In the genomic region with DNA sequence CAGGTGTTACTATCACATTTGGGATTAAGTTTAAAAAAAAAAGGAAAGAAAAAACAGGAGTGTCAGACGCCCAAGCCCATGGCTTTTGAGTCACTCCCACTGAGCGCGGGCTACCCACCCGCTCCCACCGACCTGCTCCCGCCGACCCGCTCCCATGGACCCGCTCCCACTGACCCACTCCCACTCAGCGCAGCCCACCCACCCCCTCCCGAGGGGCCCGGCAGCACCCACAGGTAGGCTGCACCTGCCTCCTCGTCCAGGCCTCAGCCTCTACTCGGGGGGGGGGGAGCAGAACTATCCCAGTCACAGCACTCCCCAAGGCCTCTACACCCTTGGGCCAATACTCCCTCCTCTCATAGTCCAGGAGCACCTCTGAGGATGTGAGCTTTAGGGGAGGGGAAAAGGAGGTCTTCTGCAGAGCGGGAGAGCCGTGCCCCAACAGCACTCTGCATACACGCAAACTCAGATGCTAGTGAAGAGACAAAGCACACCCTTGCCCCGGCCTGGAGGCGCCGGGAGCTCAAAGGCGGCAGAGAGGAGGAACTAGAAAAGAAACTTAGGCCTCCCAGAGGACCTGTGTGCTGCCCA, we compare ENCODE assay signal across 9 cellular contexts. TPM values are rescaled to one million over a fixed set of nuclear protein-coding genes. Genes with fewer than 3 reads are reported as not detected.
A peak's percentile ranks its signal among the peaks of the same experiment; 100 is the strongest.
DNase-seq lines count a peak whose midpoint lies in the region; ATAC-seq, FAIRE-seq and TF ChIP-seq lines count a peak whose summit lies in the region.
"Had no signal": no experiment of that assay in that cellular context is flagged by ENCODE, and none has a peak within 500 bp of the region (broad histone marks: within the 10 kb centered on the region; RNA-seq: fewer than 3 reads in every experiment).

No MANE protein-coding gene starts in this region.

- H3K36me3 ChIP-seq in left ventricle myocardium inferior: peaks cover 6% of the 10 kb centered on the region
- H3K36me3 ChIP-seq in astrocyte (ENCODE audit: insufficient read depth, low read length): no peaks in the 10 kb centered on the region
- peaks cover 0 to 10% of the 10 kb centered on the region in 2 donors for H3K36me3 ChIP-seq in muscle layer of duodenum (ENCODE audit: control insufficient read depth in 1 of 2, insufficient read depth in 2 of 2, low read length in 2 of 2)
- H3K36me3 ChIP-seq in upper lobe of left lung: peaks cover 0 to 9% (median 5%) of the 10 kb centered on the region in 4 donors

- H3K79me2 ChIP-seq in astrocyte (ENCODE audit: insufficient read depth, low read length): peaks cover 80% of the 10 kb centered on the region

- intact Hi-C loops in left ventricle myocardium inferior (cut with micrococcal nuclease) (no loop called here), Right ventricle myocardium superior (cut with DNase I) (no loop called here)

- H4K20me1 ChIP-seq in astrocyte (ENCODE audit: insufficient read depth, low read length): peaks cover 74% of the 10 kb centered on the region

- H3K4me2 ChIP-seq in astrocyte (ENCODE audit: low read length): peak overlapping the region; percentile 90

- H3K9me3 ChIP-seq in left ventricle myocardium inferior (replicated peaks): no peaks in the 10 kb centered on the region
- no peaks in the 10 kb centered on the region for H3K9me3 ChIP-seq in astrocyte (ENCODE audit: insufficient read depth, low read depth, low read length)
- H3K9me3 ChIP-seq in muscle layer of duodenum (ENCODE audit: control insufficient read depth in 1 of 2, low read length in 2 of 2): no peaks in the 10 kb centered on the region
- H3K9me3 ChIP-seq in upper lobe of left lung: no peaks in the 10 kb centered on the region

- no peaks in the 10 kb centered on the region for H3K27me3 Mint-ChIP-seq in astrocyte (ENCODE audit: low read depth, unreplicated experiment)

- 69 to 81% methylated on average over 16 to 20 of the region's 21 CpGs for WGBS in upper lobe of left lung, 2 donors

- H3K4me3 Mint-ChIP-seq in astrocyte (ENCODE audit: unreplicated experiment): peak overlapping the region; percentile 14

- no peak for TF ChIP-seq POLR2A in upper lobe of left lung (IDR thresholded peaks at IDR 0.05)

- TF ChIP-seq CTCF in left ventricle myocardium inferior (IDR thresholded peaks at IDR 0.05; ENCODE audit: borderline replicate concordance): no peak
- TF ChIP-seq CTCF in astrocyte (IDR thresholded peaks at IDR 0.05; ENCODE audit: insufficient read depth, low read depth, low read length): no peak
- no peak for TF ChIP-seq CTCF in upper lobe of left lung (IDR thresholded peaks at IDR 0.05)

- peaks cover 3% of the 10 kb centered on the region for H3K36me3 Mint-ChIP-seq in astrocyte (ENCODE audit: low read depth, unreplicated experiment)

- DNase-seq in left ventricle myocardium inferior: no peak
- no peak for DNase-seq in Right ventricle myocardium superior
- DNase-seq in astrocyte (ENCODE audit: low read depth): no peak
- peak in 1 of 2 donors; percentile 78 for DNase-seq in upper lobe of left lung
- no peak for DNase-seq in RCC 7860 (ENCODE audit: low spot score)
- no peak for DNase-seq in urothelium cell line (ENCODE audit: low spot score)
- DNase-seq in NCI-H1694 (lab: John Stamatoyannopoulos, UW): no peak
- DNase-seq: NCI-H69 had no signal

- H3K4me1 ChIP-seq in left ventricle myocardium inferior (peaks cover 90% of the 10 kb centered on the region), astrocyte (ENCODE audit: insufficient read depth, low read length) (peaks cover 32% of the 10 kb centered on the region), muscle layer of duodenum (ENCODE audit: control insufficient read depth in 1 of 2, insufficient read depth in 2 of 2, low read length in 2 of 2) (peaks cover 16 to 50% of the 10 kb centered on the region in 2 donors), upper lobe of left lung (peaks cover 44 to 57% (median 49%) of the 10 kb centered on the region in 4 donors)

- FAIRE-seq in astrocyte (lab: Jason Lieb, UNC) (no peak), RCC 7860 (lab: Jason Lieb, UNC) (no peak), urothelium cell line (lab: Jason Lieb, UNC) (no peak)

- TF ChIP-seq EP300 in upper lobe of left lung (IDR thresholded peaks at IDR 0.05): no peak

- no peak for ATAC-seq in Right ventricle myocardium superior (ENCODE audit: poor library complexity)
- no peak for ATAC-seq in upper lobe of left lung (ENCODE audit: low FRiP score in 2 of 2)

- no peak overlapping the region for H2AFZ ChIP-seq in astrocyte (ENCODE audit: low read depth, low read length)

- H3K4me1 Mint-ChIP-seq in astrocyte (ENCODE audit: low read depth, unreplicated experiment): peaks cover 25% of the 10 kb centered on the region

- H3K27me3 ChIP-seq in left ventricle myocardium inferior (ENCODE audit: low read depth) (no peaks in the 10 kb centered on the region), astrocyte (ENCODE audit: insufficient read depth, low read length) (no peaks in the 10 kb centered on the region), muscle layer of duodenum (ENCODE audit: low read depth, low read length) (no peaks in the 10 kb centered on the region), upper lobe of left lung (no peaks in the 10 kb centered on the region)

- peak overlapping the region; percentile 88 for H3K4me3 ChIP-seq in left ventricle myocardium inferior
- no peak overlapping the region for H3K4me3 ChIP-seq in astrocyte (ENCODE audit: insufficient read depth, low read depth, low read length)
- H3K4me3 ChIP-seq in muscle layer of duodenum (ENCODE audit: low read depth in 1 of 2, low read length in 2 of 2): peak overlapping the region in 1 of 2 donors; percentile 21
- H3K4me3 ChIP-seq in upper lobe of left lung: peak overlapping the region in 2 of 4 donors; percentile 24 to 96

- no peak overlapping the region for H3K27ac Mint-ChIP-seq in astrocyte (ENCODE audit: unreplicated experiment)

- H3K9ac ChIP-seq in astrocyte (ENCODE audit: low read length): no peak overlapping the region

- no peaks in the 10 kb centered on the region for H3K9me3 Mint-ChIP-seq in astrocyte (ENCODE audit: unreplicated experiment)

- H3K27ac ChIP-seq in left ventricle myocardium inferior (replicated peaks): peak overlapping the region; percentile 97
- H3K27ac ChIP-seq in astrocyte (ENCODE audit: low read depth, low read length): no peak overlapping the region
- peak overlapping the region; percentile 53 for H3K27ac ChIP-seq in muscle layer of duodenum (ENCODE audit: low read length)
- H3K27ac ChIP-seq in upper lobe of left lung: peak overlapping the region; percentile 43 to 79 (median 73)

RNA-seq across cellular contexts. Expression of a gene that starts 2.9 kb away (rescaled TPM):
- total RNA-seq in left ventricle myocardium inferior (181 TPM), Right ventricle myocardium superior (175 TPM), astrocyte (48.0 and 53.6 TPM in 2 replicates), upper lobe of left lung (100 to 1,000 TPM in 2 of 6 donors, 10 to 100 TPM in 4; 47.9 to 137 (median 87.2) TPM)

RNA-seq across cellular contexts. Expression of a gene that starts 40.8 kb away (rescaled TPM):
- total RNA-seq in left ventricle myocardium inferior (0.16 TPM), Right ventricle myocardium superior (0.11 TPM), astrocyte (0.29 and 0.36 TPM in 2 replicates), upper lobe of left lung (under 1 TPM in 2 of 6 donors, not detected in 4; 0.34 TPM)
